In genomic region chr14:91997492-91997891, GRCh38 we compare ENCODE assay signal across 10 cellular contexts. TPM values are rescaled to one million over a fixed set of nuclear protein-coding genes. Genes with fewer than 3 reads are reported as not detected.
DNase-seq lines count a peak whose midpoint lies in the region; ATAC-seq, FAIRE-seq and TF ChIP-seq lines count a peak whose summit lies in the region.
"Had no signal": no experiment of that assay in that cellular context is flagged by ENCODE, and none has a peak within 500 bp of the region (broad histone marks: within the 10 kb centered on the region; RNA-seq: fewer than 3 reads in every experiment).

No MANE protein-coding gene starts in this region.

- H2AFZ ChIP-seq in keratinocyte (ENCODE audit: control insufficient read depth, low read length), result peak overlapping the region; percentile 35

- H3K4me3 ChIP-seq in keratinocyte (ENCODE audit: control insufficient read depth in 2 of 3, extremely low read depth in 1 of 3, insufficient read depth in 2 of 3, low read depth in 1 of 3, low read length in 3 of 3), result peak overlapping the region in 1 of 3 experiments; percentile 30

- no peak overlapping the region for H3K27ac ChIP-seq in CD4-positive, alpha-beta T cell (ENCODE audit: low read depth, low read length)
- peak overlapping the region; percentile 84 for H3K27ac ChIP-seq in keratinocyte (ENCODE audit: control insufficient read depth, insufficient read depth, low read length)

- intact Hi-C loops in CD4-positive, alpha-beta T cell (cut with DNase I, micrococcal nuclease), result loop anchor here (2.0 to 10.0 kb wide), 3 partner anchors 283 to 513 kb away; no protein-coding TSS in a partner anchor

- no peak overlapping the region for H3K4me3 Mint-ChIP-seq in CD4-positive, alpha-beta T cell
- H3K4me3 Mint-ChIP-seq in activated naive CD8-positive, alpha-beta T cell treated with anti-CD3 and anti-CD28 coated beads, Interleukin-2, amount 50 U/mL, for 24 hours, result no peak overlapping the region

- peaks cover 54% of the 10 kb centered on the region for H3K36me3 Mint-ChIP-seq in CD4-positive, alpha-beta T cell (ENCODE audit: low read depth)
- H3K36me3 Mint-ChIP-seq in activated naive CD8-positive, alpha-beta T cell treated with anti-CD3 and anti-CD28 coated beads, Interleukin-2, amount 50 U/mL, for 24 hours (ENCODE audit: low read depth), result peaks cover 32% of the 10 kb centered on the region

- H3K27me3 ChIP-seq in CD4-positive, alpha-beta T cell (ENCODE audit: control insufficient read depth, insufficient read depth, low read length), result no peaks in the 10 kb centered on the region
- no peaks in the 10 kb centered on the region for H3K27me3 ChIP-seq in keratinocyte (ENCODE audit: control insufficient read depth, extremely low read depth, insufficient read depth, low read length)

- peak overlapping the region; percentile 67 for H3K4me2 ChIP-seq in keratinocyte (ENCODE audit: control insufficient read depth, extremely low read depth, insufficient read depth, low read depth, low read length)

- H3K27ac Mint-ChIP-seq in CD4-positive, alpha-beta T cell, result peak overlapping the region; percentile 6
- H3K27ac Mint-ChIP-seq in activated naive CD8-positive, alpha-beta T cell treated with anti-CD3 and anti-CD28 coated beads, Interleukin-2, amount 50 U/mL, for 24 hours, result peak overlapping the region; percentile 26

- H3K36me3 ChIP-seq in keratinocyte (ENCODE audit: control insufficient read depth in 2 of 2, extremely low read depth in 1 of 2, insufficient read depth in 2 of 2, low read length in 2 of 2), result peaks cover 0 to 2% of the 10 kb centered on the region in 2 experiments

- H3K9me1 ChIP-seq in keratinocyte (ENCODE audit: control insufficient read depth, extremely low read depth, insufficient read depth, low read length), result no peaks in the 10 kb centered on the region

- no peaks in the 10 kb centered on the region for H3K79me2 ChIP-seq in keratinocyte (ENCODE audit: control insufficient read depth, insufficient read depth, low read length)

- peaks cover 25% of the 10 kb centered on the region for H3K4me1 ChIP-seq in keratinocyte (ENCODE audit: control insufficient read depth, extremely low read depth, insufficient read depth, low read length)

- no peak for TF ChIP-seq CTCF in CD4-positive, alpha-beta T cell (IDR thresholded peaks at IDR 0.05)
- TF ChIP-seq CTCF in keratinocyte (optimal IDR thresholded peaks at IDR 0.05 in 1 of 3, IDR thresholded peaks at IDR 0.05 in 1 of 3, conservative IDR thresholded peaks at IDR 0.05 in 1 of 3; ENCODE audit: extremely low read depth in 1 of 3, insufficient read depth in 2 of 3, low read length in 3 of 3), result no peak

- no peaks in the 10 kb centered on the region for H3K9me3 Mint-ChIP-seq in CD4-positive, alpha-beta T cell
- no peaks in the 10 kb centered on the region for H3K9me3 Mint-ChIP-seq in activated naive CD8-positive, alpha-beta T cell treated with anti-CD3 and anti-CD28 coated beads, Interleukin-2, amount 50 U/mL, for 24 hours

- no peaks in the 10 kb centered on the region for H4K20me1 ChIP-seq in keratinocyte (ENCODE audit: control insufficient read depth, extremely low read depth, insufficient read depth, low read length)

- no peaks in the 10 kb centered on the region for H3K27me3 Mint-ChIP-seq in CD4-positive, alpha-beta T cell
- H3K27me3 Mint-ChIP-seq in activated naive CD8-positive, alpha-beta T cell treated with anti-CD3 and anti-CD28 coated beads, Interleukin-2, amount 50 U/mL, for 24 hours, result no peaks in the 10 kb centered on the region

- FAIRE-seq in keratinocyte (lab: Jason Lieb, UNC), result no peak

- dilution Hi-C loops in keratinocyte (cut with MboI; ENCODE audit: extremely low pct_ligation_motif_present, low sequenced_read_pairs), result no loop called here

- peaks cover 33% of the 10 kb centered on the region for H3K4me1 Mint-ChIP-seq in CD4-positive, alpha-beta T cell (ENCODE audit: low read depth)
- peaks cover 39% of the 10 kb centered on the region for H3K4me1 Mint-ChIP-seq in activated naive CD8-positive, alpha-beta T cell treated with anti-CD3 and anti-CD28 coated beads, Interleukin-2, amount 50 U/mL, for 24 hours

- ATAC-seq in CD4-positive, alpha-beta T cell (ENCODE audit: poor library complexity), result no peak
- ATAC-seq in activated naive CD8-positive, alpha-beta T cell treated with anti-CD3 and anti-CD28 coated beads, Interleukin-2, amount 50 U/mL, for 24 hours, result no peak
- ATAC-seq in HG03442 (IDR thresholded peaks at IDR 0.05; ENCODE audit: unreplicated experiment), result no peak

- CTCF ChIA-PET in CD4-positive, alpha-beta T cell (lab: Charles Lee), result interaction anchor here (0.5 to 1.4 kb wide), 14 partner anchors 9 to 348 kb away, joined by 3 to 6 read pairs (median 4); partner anchors contain the start of gene ATXN3

- no peaks in the 10 kb centered on the region for H3K9me3 ChIP-seq in CD4-positive, alpha-beta T cell (ENCODE audit: control insufficient read depth, low read length)
- no peaks in the 10 kb centered on the region for H3K9me3 ChIP-seq in keratinocyte (ENCODE audit: control insufficient read depth, low read depth, low read length)

- DNase-seq in CD4-positive, alpha-beta T cell, result no peak
- DNase-seq in Kasumi-1 (lab: John Stamatoyannopoulos, UW) (peak; percentile 38 to 61), keratinocyte (ENCODE audit: low read depth, low spot score) (no peak), midbrain (lab: John Stamatoyannopoulos, UW) (no peak), GM19238 (ENCODE audit: insufficient read length, low spot score) (no peak), LoVo (ENCODE audit: low spot score) (no peak)
- no peak for DNase-seq in activated naive CD8-positive, alpha-beta T cell treated with anti-CD3 and anti-CD28 coated beads, Interleukin-2, amount 50 U/mL, for 24 hours
- DNase-seq: activated CD4-positive, alpha-beta T cell treated with anti-CD3 and anti-CD28 coated beads, Interleukin-2, amount 50 U/mL, for 1 hour; GOT3 had no signal

- POLR2A ChIA-PET in CD4-positive, alpha-beta T cell (lab: Charles Lee), result interaction anchor here (0.6 to 1.9 kb wide), 8 partner anchors 8 to 488 kb away, joined by 3 to 10 read pairs (median 4); partner anchors contain the start of genes ATXN3, CPSF2 and NDUFB1

- peak overlapping the region; percentile 60 for H3K9ac ChIP-seq in keratinocyte (ENCODE audit: control insufficient read depth, extremely low read depth, insufficient read depth, low read length)

RNA-seq across cellular contexts. Expression of gene TRIP11, which starts 42.4 kb away (rescaled TPM):
- total RNA-seq in CD4-positive, alpha-beta T cell, result 10 to 100 TPM; 30.0 to 31.2 TPM
- 15.9 to 25.3 TPM (median 20.7 TPM) in 3 replicates for polyA plus RNA-seq in keratinocyte
- polyA plus RNA-seq in keratinocyte (2011; ENCODE audit: low read depth), result 57.6 TPM
- polyA plus RNA-seq in keratinocyte (2011; cell fraction: cytosol; rRNA removed), result 5.7 and 16.6 TPM in 2 replicates
- polyA plus RNA-seq in keratinocyte (2011; cell fraction: nucleus; rRNA removed), result 21.8 and 24.7 TPM in 2 replicates
- 15.1 and 20.6 TPM in 2 replicates for polyA plus RNA-seq in keratinocyte (2012; ENCODE audit: low replicate concordance)
- 48.1 to 68.1 TPM (median 67.7 TPM) in 3 replicates for polyA minus RNA-seq in keratinocyte
- polyA minus RNA-seq in keratinocyte (2011; cell fraction: cytosol; rRNA and poly(A)+ RNA removed), result 20.0 TPM
- polyA minus RNA-seq in keratinocyte (2011; cell fraction: nucleus; rRNA and poly(A)+ RNA removed), result 32.7 and 73.4 TPM in 2 replicates

RNA-seq across cellular contexts. Expression of gene FBLN5, which starts 50.0 kb away (rescaled TPM):
- 1 to 10 TPM; 1.2 to 1.5 TPM for total RNA-seq in CD4-positive, alpha-beta T cell
- polyA plus RNA-seq in keratinocyte, result 0.10 to 0.31 TPM (median 0.27 TPM) in 3 replicates
- not detected for polyA plus RNA-seq in keratinocyte (2011; ENCODE audit: low read depth)
- polyA plus RNA-seq in keratinocyte (2011; cell fraction: cytosol; rRNA removed), result 0.27 and 0.47 TPM in 2 replicates
- 0.46 and 0.89 TPM in 2 replicates for polyA plus RNA-seq in keratinocyte (2011; cell fraction: nucleus; rRNA removed)
- 0.68 TPM in 1 of 2 replicates, not detected in the other for polyA plus RNA-seq in keratinocyte (2012; ENCODE audit: low replicate concordance)
- 0.61 to 2.8 TPM in 2 of 3 replicates, not detected in the other for polyA minus RNA-seq in keratinocyte
- not detected for polyA minus RNA-seq in keratinocyte (2011; cell fraction: cytosol; rRNA and poly(A)+ RNA removed)
- 0.54 TPM in 1 of 2 replicates, not detected in the other for polyA minus RNA-seq in keratinocyte (2011; cell fraction: nucleus; rRNA and poly(A)+ RNA removed)

Comparison
In these comparisons a context has a peak if more than half of its experiments do, and no peak if none do; other contexts are left out.
1. DNase-seq: peak in Kasumi-1 (2 of 2); none in CD4-positive, alpha-beta T cell (0 of 10), activated naive CD8-positive, alpha-beta T cell treated with anti-CD3 and anti-CD28 coated beads, Interleukin-2, amount 50 U/mL, for 24 hours (single experiment), keratinocyte (single experiment), midbrain (single experiment), GM19238 (single experiment) and LoVo (single experiment).